17 cellular contexts compared by ENCODE assay signal in the genomic region with DNA sequence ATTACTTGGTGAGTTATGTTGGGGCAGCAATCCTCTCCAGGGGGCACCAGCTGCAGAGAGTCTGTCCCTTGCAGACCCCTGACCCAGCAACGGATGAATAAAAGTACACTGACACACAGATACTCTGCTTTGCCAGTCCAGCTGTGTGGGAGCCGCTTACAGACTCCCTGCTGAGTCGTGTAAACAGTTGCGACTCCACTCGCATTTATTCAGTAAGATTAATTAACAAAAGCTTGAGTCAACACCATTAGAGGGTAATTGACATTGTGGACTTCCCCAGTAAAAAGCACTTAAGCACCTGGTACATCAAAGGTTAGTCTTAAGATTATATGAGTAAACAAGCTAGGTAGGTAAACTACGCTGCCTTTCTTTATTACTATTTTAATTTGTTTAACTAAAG.
DNase-seq lines count a peak whose midpoint lies in the region; ATAC-seq and FAIRE-seq lines count a peak whose summit lies in the region.
"Had no signal": no experiment of that assay in that cellular context is flagged by ENCODE, and none has a peak within 500 bp of the region (broad histone marks: within the 10 kb centered on the region; RNA-seq: fewer than 3 reads in every experiment).

No MANE protein-coding gene starts in this region.

- no peaks in the 10 kb centered on the region for H3K9me3 Mint-ChIP-seq in T-helper 2 cell treated with Interferon-gamma antibody and Interleukin-4, amounts not matched to agents 5 μg/mL and 100 μg/mL, for 36 hours
- H3K9me3 Mint-ChIP-seq: activated naive CD8-positive, alpha-beta T cell treated with anti-CD3 and anti-CD28 coated beads, Interleukin-2, amount 10 ng/mL, durations not matched to agents 7 days and 5 days; central memory CD8-positive, alpha-beta T cell had no signal

- ATAC-seq in esophagus mucosa (peak; percentile 53), HG03469 (IDR thresholded peaks at IDR 0.05; ENCODE audit: unreplicated experiment) (no peak)

- H3K4me3 Mint-ChIP-seq in T-helper 2 cell treated with Interferon-gamma antibody and Interleukin-4, amounts not matched to agents 5 μg/mL and 100 μg/mL, for 36 hours, result no peak overlapping the region
- H3K4me3 Mint-ChIP-seq: activated naive CD8-positive, alpha-beta T cell treated with anti-CD3 and anti-CD28 coated beads, Interleukin-2, amount 10 ng/mL, durations not matched to agents 7 days and 5 days; central memory CD8-positive, alpha-beta T cell had no signal

- peaks cover under 1% of the 10 kb centered on the region for H3K36me3 Mint-ChIP-seq in T-helper 2 cell treated with Interferon-gamma antibody and Interleukin-4, amounts not matched to agents 5 μg/mL and 100 μg/mL, for 36 hours (ENCODE audit: low read depth)

- H3K4me1 Mint-ChIP-seq in T-helper 2 cell treated with Interferon-gamma antibody and Interleukin-4, amounts not matched to agents 5 μg/mL and 100 μg/mL, for 36 hours (ENCODE audit: low read depth), result no peaks in the 10 kb centered on the region
- H3K4me1 Mint-ChIP-seq: activated naive CD8-positive, alpha-beta T cell treated with anti-CD3 and anti-CD28 coated beads, Interleukin-2, amount 10 ng/mL, durations not matched to agents 7 days and 5 days; central memory CD8-positive, alpha-beta T cell had no signal

- H3K27ac Mint-ChIP-seq in T-helper 2 cell treated with Interferon-gamma antibody and Interleukin-4, amounts not matched to agents 5 μg/mL and 100 μg/mL, for 36 hours, result no peak overlapping the region
- H3K27ac Mint-ChIP-seq: activated naive CD8-positive, alpha-beta T cell treated with anti-CD3 and anti-CD28 coated beads, Interleukin-2, amount 10 ng/mL, durations not matched to agents 7 days and 5 days had no signal

- no peak for FAIRE-seq in HTR-8/SVneo (lab: Jason Lieb, UNC)
- FAIRE-seq: frontal cortex, keratinocyte had no signal

- H3K27me3 Mint-ChIP-seq in T-helper 2 cell treated with Interferon-gamma antibody and Interleukin-4, amounts not matched to agents 5 μg/mL and 100 μg/mL, for 36 hours (ENCODE audit: low read depth), result no peaks in the 10 kb centered on the region
- H3K27me3 Mint-ChIP-seq: activated naive CD8-positive, alpha-beta T cell treated with anti-CD3 and anti-CD28 coated beads, Interleukin-2, amount 10 ng/mL, durations not matched to agents 7 days and 5 days; central memory CD8-positive, alpha-beta T cell had no signal

- DNase-seq in DMS153 treated with DMSO at 0.1 percent for 48 hours (lab: John Stamatoyannopoulos, UW; ENCODE audit: unreplicated experiment) (peak; percentile 84), NCI-H1417 (lab: John Stamatoyannopoulos, UW) (peak; percentile 83 to 99 (median 90)), NCI-H345 (lab: John Stamatoyannopoulos, UW) (peak; percentile 89), HTR-8/SVneo (ENCODE audit: insufficient read length, low spot score) (no peak), nucleus accumbens (lab: John Stamatoyannopoulos, UW) (no peak)
- DNase-seq in T-helper 2 cell treated with Interferon-gamma antibody and Interleukin-4, amounts not matched to agents 5 μg/mL and 100 μg/mL, for 36 hours (ENCODE audit: low spot score), result no peak
- DNase-seq: activated naive CD8-positive, alpha-beta T cell treated with anti-CD3 and anti-CD28 coated beads, Interleukin-2, amount 10 ng/mL, durations not matched to agents 7 days and 5 days; activated T-cell treated with anti-CD3 and anti-CD28 coated beads, Interleukin-2, amount 50 U/mL, for 48 hours; midbrain; NCI-H526 treated with DMSO at 0.1 percent for 48 hours; SIG-M5; substantia nigra had no signal

Comparison
In these comparisons a context has a peak if more than half of its experiments do, and no peak if none do; other contexts are left out.
1. DNase-seq: peak in DMS153 treated with DMSO at 0.1 percent for 48 hours (single experiment), NCI-H1417 (3 of 3) and NCI-H345 (single experiment); none in T-helper 2 cell treated with Interferon-gamma antibody and Interleukin-4, amounts not matched to agents 5 μg/mL and 100 μg/mL, for 36 hours (single experiment), HTR-8/SVneo (single experiment) and nucleus accumbens (0 of 56).